Comparison of ENCODE assay signal across 18 cellular contexts in the genomic region with DNA sequence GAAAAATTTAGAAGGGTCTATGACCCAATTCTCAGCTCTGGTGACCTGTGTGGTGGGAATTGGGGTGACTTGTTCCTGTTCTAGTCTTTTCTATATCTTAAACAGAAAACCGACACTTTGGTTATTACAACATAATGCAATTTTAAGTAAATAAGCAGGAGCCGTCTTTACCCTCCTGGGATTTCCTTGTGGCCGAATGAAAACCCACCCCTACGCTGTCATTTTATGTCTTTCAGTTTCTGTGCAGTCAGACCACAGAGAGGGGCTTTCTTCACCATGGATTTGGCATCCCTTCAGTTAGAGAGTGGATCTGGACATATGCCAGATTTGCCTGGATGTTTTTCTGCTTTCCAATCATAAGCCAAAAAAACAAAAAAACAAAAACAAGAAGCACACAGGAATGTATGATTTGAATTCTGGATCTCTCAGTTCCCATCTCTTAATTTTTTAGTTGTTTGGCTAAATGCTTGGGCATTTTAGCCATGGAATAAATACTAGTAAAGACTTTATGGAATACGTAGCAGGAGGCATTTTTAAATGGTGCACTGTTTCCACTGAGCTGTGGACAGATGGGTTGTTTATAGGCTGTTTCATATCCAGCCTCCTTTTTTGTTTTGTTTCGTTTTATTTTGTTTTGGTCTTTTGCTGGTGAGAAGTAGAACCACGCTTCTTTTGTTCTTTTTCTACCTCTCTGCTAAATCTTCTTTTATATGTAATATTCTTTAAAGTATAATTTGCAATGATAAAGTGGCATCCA.
DNase-seq lines count a peak whose midpoint lies in the region; ATAC-seq, FAIRE-seq and TF ChIP-seq lines count a peak whose summit lies in the region.
"Had no signal": no experiment of that assay in that cellular context is flagged by ENCODE, and none has a peak within 500 bp of the region (broad histone marks: within the 10 kb centered on the region; RNA-seq: fewer than 3 reads in every experiment).

No MANE protein-coding gene starts in this region.

- H3K9me3 ChIP-seq in right cardiac atrium (ENCODE audit: control insufficient read depth, low read length): no peaks in the 10 kb centered on the region

- H3K4me3 ChIP-seq in right cardiac atrium (ENCODE audit: low read length) (no peak overlapping the region), choroid plexus epithelial cell (ENCODE audit: low read depth, low read length) (no peak overlapping the region)

- WGBS in right cardiac atrium: 53% methylated on average over 7 of the region's 7 CpGs

- H3K4me1 ChIP-seq in right cardiac atrium (ENCODE audit: control insufficient read depth, insufficient read depth, low read length): peaks cover 9% of the 10 kb centered on the region

- no peak for FAIRE-seq in RCC 7860 (lab: Jason Lieb, UNC)

- intact Hi-C loops in right cardiac atrium (cut with DNase I) (no loop called here), left ventricle myocardium superior (cut with micrococcal nuclease) (no loop called here)

- H3K27me3 ChIP-seq in right cardiac atrium (ENCODE audit: control insufficient read depth, insufficient read depth): no peaks in the 10 kb centered on the region

- DNase-seq in right cardiac atrium (no peak), left ventricle myocardium superior (no peak), choroid plexus epithelial cell (ENCODE audit: low read depth) (peak; percentile 26), pons (ENCODE audit: low spot score) (peak; percentile 23), mesenteric fat pad (ENCODE audit: low spot score) (no peak), NCI-H345 (lab: John Stamatoyannopoulos, UW) (no peak), RCC 7860 (ENCODE audit: low spot score) (no peak)
- DNase-seq: activated CD4-positive, alpha-beta T cell treated with anti-CD3 and anti-CD28 coated beads, Interleukin-2, amount 10 ng/mL, durations not matched to agents 24 days and 14 days; activated CD8-positive, alpha-beta memory T cell treated with anti-CD3 and anti-CD28 coated beads, Interleukin-2, amount 50 U/mL, for 4 hours; activated effector memory CD4-positive, alpha-beta T cell treated with anti-CD3 and anti-CD28 coated beads, Interleukin-2, amount 50 U/mL, for 16 hours; cerebellar nuclear complex; effector CD8-positive, alpha-beta T cell; midbrain; NCI-H2107; retina; T-helper 1 cell had no signal

- no peak for TF ChIP-seq CTCF in choroid plexus epithelial cell (conservative IDR thresholded peaks at IDR 0.05; ENCODE audit: low read depth, low read length)

- H3K27ac ChIP-seq in right cardiac atrium (ENCODE audit: low read length): peak overlapping the region; percentile 77

- no peak for ATAC-seq in right cardiac atrium
- no peak for ATAC-seq in left ventricle myocardium superior
- ATAC-seq in GM18517 (IDR thresholded peaks at IDR 0.05; ENCODE audit: unreplicated experiment): no peak
- ATAC-seq: HCT116 had no signal

Comparison
In these comparisons a context has a peak if more than half of its experiments do, and no peak if none do; other contexts are left out.
1. DNase-seq: peak in choroid plexus epithelial cell (single experiment) and pons (single experiment); none in right cardiac atrium (0 of 3), left ventricle myocardium superior (single experiment), mesenteric fat pad (single experiment), NCI-H345 (single experiment) and RCC 7860 (single experiment).